In genomic region chr1:26692211-26692792, GRCh38 we compare ENCODE assay signal across 8 cellular contexts. TPM values are rescaled to one million over a fixed set of nuclear protein-coding genes. Genes with fewer than 3 reads are reported as not detected.
DNase-seq lines count a peak whose midpoint lies in the region; ATAC-seq and TF ChIP-seq lines count a peak whose summit lies in the region.

No MANE protein-coding gene starts in this region.

- peaks cover 34% of the 10 kb centered on the region for H3K4me1 Mint-ChIP-seq in activated T-cell treated with anti-CD3 and anti-CD28 coated beads, Interleukin-2, amount 50 U/mL, for 4 hours (ENCODE audit: low read depth)

- ATAC-seq in activated T-cell treated with anti-CD3 and anti-CD28 coated beads, Interleukin-2, amount 50 U/mL, for 4 hours = peak; percentile 38 to 39
- ATAC-seq in HG03039 (IDR thresholded peaks at IDR 0.05; ENCODE audit: unreplicated experiment) = no peak

- no peaks in the 10 kb centered on the region for H3K27me3 Mint-ChIP-seq in activated T-cell treated with anti-CD3 and anti-CD28 coated beads, Interleukin-2, amount 50 U/mL, for 4 hours (ENCODE audit: low read depth)

- H3K9me3 ChIP-seq in esophagus (ENCODE audit: control insufficient read depth in 2 of 2, insufficient read depth in 1 of 2, low read depth in 1 of 2, low read length in 1 of 2) = no peaks in the 10 kb centered on the region
- H3K9me3 ChIP-seq in mucosa of rectum (ENCODE audit: control insufficient read depth in 2 of 2, low read length in 2 of 2) = no peaks in the 10 kb centered on the region

- H3K9ac ChIP-seq in mucosa of rectum (ENCODE audit: low read depth in 1 of 2, low read length in 2 of 2) = peak overlapping the region; percentile 70 to 93

- H3K4me1 ChIP-seq in esophagus (ENCODE audit: control insufficient read depth in 2 of 2, insufficient read depth in 2 of 2, low read length in 1 of 2) = peaks cover 3% of the 10 kb centered on the region in 2 donors
- peaks cover 29 to 30% of the 10 kb centered on the region in 2 donors for H3K4me1 ChIP-seq in mucosa of rectum (ENCODE audit: control insufficient read depth in 2 of 2, insufficient read depth in 2 of 2, low read length in 2 of 2)

- H3K4me3 Mint-ChIP-seq in activated T-cell treated with anti-CD3 and anti-CD28 coated beads, Interleukin-2, amount 50 U/mL, for 4 hours = peak overlapping the region; percentile 90

- H3K27me3 ChIP-seq in esophagus (ENCODE audit: control insufficient read depth in 1 of 2, insufficient read depth in 2 of 2, low read length in 2 of 2) (no peaks in the 10 kb centered on the region), mucosa of rectum (ENCODE audit: control insufficient read depth in 2 of 2, insufficient read depth in 2 of 2, low read length in 2 of 2) (no peaks in the 10 kb centered on the region)

- TF ChIP-seq POLR2A in GM15510 (IDR thresholded peaks at IDR 0.05; ENCODE audit: borderline replicate concordance, extremely low read depth, insufficient read length) = peak; percentile 85

- peak; percentile 98 for DNase-seq in Jurkat, Clone E6-1 (ENCODE audit: low read depth, low spot score)
- peak; percentile 67 for DNase-seq in activated T-cell treated with anti-CD3 and anti-CD28 coated beads, Interleukin-2, amount 50 U/mL, for 4 hours
- peak; percentile 43 to 63 for DNase-seq in stimulated activated CD8-positive, alpha-beta memory T cell treated with anti-CD3 and anti-CD28 coated beads, Interleukin-4, amount 100 ng/mL, for 1 hour (ENCODE audit: low read depth in 2 of 2, low spot score in 1 of 2)

- H3K36me3 ChIP-seq in esophagus (ENCODE audit: control insufficient read depth in 2 of 2, insufficient read depth in 2 of 2, low read length in 1 of 2) = no peaks in the 10 kb centered on the region
- H3K36me3 ChIP-seq in mucosa of rectum (ENCODE audit: control insufficient read depth in 2 of 2, insufficient read depth in 2 of 2, low read length in 2 of 2) = no peaks in the 10 kb centered on the region

- peak overlapping the region; percentile 71 for H3K4me3 ChIP-seq in Jurkat, Clone E6-1 (ENCODE audit: low read length)
- H3K4me3 ChIP-seq in esophagus (ENCODE audit: low read depth in 1 of 2, low read length in 2 of 2) (peak overlapping the region; percentile 52 to 54), mucosa of rectum (ENCODE audit: low read length in 2 of 2) (peak overlapping the region; percentile 87 to 88)

- 1% methylated on average over 30 of the region's 30 CpGs for WGBS in esophagus, 2 donors

- H3K27ac ChIP-seq in esophagus (ENCODE audit: low read depth in 2 of 2, low read length in 1 of 2) = peak overlapping the region; percentile 94 to 98
- peak overlapping the region; percentile 94 to 97 for H3K27ac ChIP-seq in mucosa of rectum (ENCODE audit: low read depth in 2 of 2, low read length in 2 of 2)

- H3K36me3 Mint-ChIP-seq in activated T-cell treated with anti-CD3 and anti-CD28 coated beads, Interleukin-2, amount 50 U/mL, for 4 hours (ENCODE audit: insufficient read depth) = no peaks in the 10 kb centered on the region

- no peaks in the 10 kb centered on the region for H3K9me3 Mint-ChIP-seq in activated T-cell treated with anti-CD3 and anti-CD28 coated beads, Interleukin-2, amount 50 U/mL, for 4 hours

TF ChIP-seq in PFSK-1, 5 proteins besides CTCF, POLR2A, EP300 and RAD21:
- peak; percentile 5; the same call in 1 of the 2 replicates for TF ChIP-seq SIN3A (IDR thresholded peaks at IDR 0.05; ENCODE audit: borderline replicate concordance, insufficient read depth, low read length)
- TF ChIP-seq POLR2AphosphoS5 (IDR thresholded peaks at IDR 0.05; ENCODE audit: low read depth, low read length) = peak; percentile 84
- TF ChIP-seq REST (IDR thresholded peaks at IDR 0.05; ENCODE audit: insufficient read depth in 1 of 2, low read depth in 2 of 2, low read length in 2 of 2) = no peak; a peak in 1 of 4 replicates
- TF ChIP-seq FOXP2 (optimal IDR thresholded peaks at IDR 0.05; ENCODE audit: borderline replicate concordance, extremely low read depth, extremely low read length, insufficient read depth) = no peak
- peak; percentile 76 for TF ChIP-seq TAF1 (IDR thresholded peaks at IDR 0.05; ENCODE audit: borderline replicate concordance, insufficient read depth, low read length)

RNA-seq across cellular contexts. Expression of gene ARID1A, which starts 3.5 kb away (rescaled TPM):
- polyA plus RNA-seq in Jurkat, Clone E6-1 (2012; ENCODE audit: insufficient read depth, insufficient read length) = 68.1 TPM
- 54.9 TPM for polyA plus RNA-seq in PFSK-1 (2012; ENCODE audit: insufficient read length, low read depth)
- 10 to 100 TPM; 85.0 to 92.7 (median 91.1) TPM for total RNA-seq in activated T-cell treated with anti-CD3 and anti-CD28 coated beads, Interleukin-2, amount 50 U/mL, for 4 hours
- 10 to 100 TPM; 15.9 to 17.8 TPM for polyA plus RNA-seq in esophagus
